2 cellular contexts compared by ENCODE assay signal in genomic region chr14:76775695-76776305, GRCh38.
TF ChIP-seq lines count a peak whose summit lies in the region.

No MANE protein-coding gene starts in this region.

TF ChIP-seq in HepG2, 621 proteins besides CTCF, POLR2A, EP300 and RAD21:
- TF ChIP-seq ZNF567 (CRISPR knock-in tag; IDR thresholded peaks at IDR 0.05; ENCODE audit: borderline replicate concordance), result no peak
- TF ChIP-seq ZBTB49 (CRISPR knock-in tag; IDR thresholded peaks at IDR 0.05; ENCODE audit: borderline replicate concordance), result no peak
- TF ChIP-seq HNRNPK (IDR thresholded peaks at IDR 0.05; ENCODE audit: low read depth, low read length, poor library complexity, severe bottlenecking), result peak; percentile 14
- TF ChIP-seq ZBTB33 (CRISPR knock-in tag; IDR thresholded peaks at IDR 0.05), result peak; percentile 53; the same call in 1 of the 2 replicates
- no peak for TF ChIP-seq ZZZ3 (CRISPR knock-in tag; IDR thresholded peaks at IDR 0.05; ENCODE audit: borderline replicate concordance)
- TF ChIP-seq SCMH1 (CRISPR knock-in tag; IDR thresholded peaks at IDR 0.05; ENCODE audit: borderline replicate concordance), result no peak
- peak; percentile 20 for TF ChIP-seq AGO2 (optimal IDR thresholded peaks at IDR 0.05; ENCODE audit: low read depth, low read length)
- TF ChIP-seq ZMYM2 (CRISPR knock-in tag; IDR thresholded peaks at IDR 0.05), result no peak
- no peak for TF ChIP-seq ZNF329 (CRISPR knock-in tag; IDR thresholded peaks at IDR 0.05; ENCODE audit: low read depth)
- TF ChIP-seq ZBTB8A (CRISPR knock-in tag; IDR thresholded peaks at IDR 0.05; ENCODE audit: borderline replicate concordance, low read depth), result no peak
- TF ChIP-seq RBM22 (optimal IDR thresholded peaks at IDR 0.05; ENCODE audit: low read length), result no peak
- TF ChIP-seq HOXD1 (CRISPR knock-in tag; IDR thresholded peaks at IDR 0.05), result no peak
- TF ChIP-seq ATF7 (IDR thresholded peaks at IDR 0.05), result no peak
- no peak for TF ChIP-seq ATF7 (CRISPR knock-in tag; IDR thresholded peaks at IDR 0.05)
- no peak for TF ChIP-seq TFE3 (CRISPR knock-in tag; IDR thresholded peaks at IDR 0.05)
- TF ChIP-seq ZNF253 (CRISPR knock-in tag; IDR thresholded peaks at IDR 0.05; ENCODE audit: borderline replicate concordance), result no peak
- no peak for TF ChIP-seq ZNF230 (CRISPR knock-in tag; IDR thresholded peaks at IDR 0.05)
- no peak for TF ChIP-seq ZNF547 (CRISPR knock-in tag; IDR thresholded peaks at IDR 0.05)
- TF ChIP-seq XBP1 (CRISPR knock-in tag; IDR thresholded peaks at IDR 0.05), result no peak
- TF ChIP-seq SOX6 (IDR thresholded peaks at IDR 0.05), result no peak
- no peak for TF ChIP-seq SOX6 (CRISPR knock-in tag; IDR thresholded peaks at IDR 0.05)
- no peak for TF ChIP-seq ATM (IDR thresholded peaks at IDR 0.05; ENCODE audit: borderline replicate concordance)
- TF ChIP-seq PRMT3 (CRISPR knock-in tag; IDR thresholded peaks at IDR 0.05; ENCODE audit: borderline replicate concordance, low read depth), result no peak
- TF ChIP-seq ZNF883 (CRISPR knock-in tag; IDR thresholded peaks at IDR 0.05; ENCODE audit: not compliant biosample characterization), result no peak
- TF ChIP-seq POLR2AphosphoS5 (IDR thresholded peaks at IDR 0.05; ENCODE audit: low read depth, low read length), result no peak
- no peak for TF ChIP-seq ZBTB25 (CRISPR knock-in tag; IDR thresholded peaks at IDR 0.05)
- no peak for TF ChIP-seq ZNF124 (CRISPR knock-in tag; IDR thresholded peaks at IDR 0.05)
- no peak for TF ChIP-seq HNRNPLL (IDR thresholded peaks at IDR 0.05; ENCODE audit: low read depth, low read length, poor library complexity, severe bottlenecking)

TF ChIP-seq in WTC11, 78 proteins besides CTCF, POLR2A, EP300 and RAD21:
- TF ChIP-seq ZNF423 (CRISPR knock-in tag; IDR thresholded peaks at IDR 0.05) (no peak), SOX15 (CRISPR knock-in tag; IDR thresholded peaks at IDR 0.05) (no peak), GTF2I (CRISPR knock-in tag; conservative IDR thresholded peaks at IDR 0.05) (no peak), ELF4 (CRISPR knock-in tag; IDR thresholded peaks at IDR 0.05; ENCODE audit: low read depth) (no peak), NFATC4 (CRISPR knock-in tag; IDR thresholded peaks at IDR 0.05) (no peak), HMGXB4 (CRISPR knock-in tag; IDR thresholded peaks at IDR 0.05) (no peak), SP1 (CRISPR knock-in tag; conservative IDR thresholded peaks at IDR 0.05) (no peak), TP53 (CRISPR knock-in tag; IDR thresholded peaks at IDR 0.05) (no peak), MXD4 (CRISPR knock-in tag; IDR thresholded peaks at IDR 0.05; ENCODE audit: borderline replicate concordance) (no peak), IRF1 (CRISPR knock-in tag; IDR thresholded peaks at IDR 0.05) (no peak)
- TF ChIP-seq, protein P1, sequence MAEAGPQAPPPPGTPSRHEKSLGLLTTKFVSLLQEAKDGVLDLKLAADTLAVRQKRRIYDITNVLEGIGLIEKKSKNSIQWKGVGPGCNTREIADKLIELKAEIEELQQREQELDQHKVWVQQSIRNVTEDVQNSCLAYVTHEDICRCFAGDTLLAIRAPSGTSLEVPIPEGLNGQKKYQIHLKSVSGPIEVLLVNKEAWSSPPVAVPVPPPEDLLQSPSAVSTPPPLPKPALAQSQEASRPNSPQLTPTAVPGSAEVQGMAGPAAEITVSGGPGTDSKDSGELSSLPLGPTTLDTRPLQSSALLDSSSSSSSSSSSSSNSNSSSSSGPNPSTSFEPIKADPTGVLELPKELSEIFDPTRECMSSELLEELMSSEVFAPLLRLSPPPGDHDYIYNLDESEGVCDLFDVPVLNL (CRISPR knock-in tag; IDR thresholded peaks at IDR 0.05; ENCODE audit: borderline replicate concordance, low read depth), result no peak
- TF ChIP-seq, protein P2, sequence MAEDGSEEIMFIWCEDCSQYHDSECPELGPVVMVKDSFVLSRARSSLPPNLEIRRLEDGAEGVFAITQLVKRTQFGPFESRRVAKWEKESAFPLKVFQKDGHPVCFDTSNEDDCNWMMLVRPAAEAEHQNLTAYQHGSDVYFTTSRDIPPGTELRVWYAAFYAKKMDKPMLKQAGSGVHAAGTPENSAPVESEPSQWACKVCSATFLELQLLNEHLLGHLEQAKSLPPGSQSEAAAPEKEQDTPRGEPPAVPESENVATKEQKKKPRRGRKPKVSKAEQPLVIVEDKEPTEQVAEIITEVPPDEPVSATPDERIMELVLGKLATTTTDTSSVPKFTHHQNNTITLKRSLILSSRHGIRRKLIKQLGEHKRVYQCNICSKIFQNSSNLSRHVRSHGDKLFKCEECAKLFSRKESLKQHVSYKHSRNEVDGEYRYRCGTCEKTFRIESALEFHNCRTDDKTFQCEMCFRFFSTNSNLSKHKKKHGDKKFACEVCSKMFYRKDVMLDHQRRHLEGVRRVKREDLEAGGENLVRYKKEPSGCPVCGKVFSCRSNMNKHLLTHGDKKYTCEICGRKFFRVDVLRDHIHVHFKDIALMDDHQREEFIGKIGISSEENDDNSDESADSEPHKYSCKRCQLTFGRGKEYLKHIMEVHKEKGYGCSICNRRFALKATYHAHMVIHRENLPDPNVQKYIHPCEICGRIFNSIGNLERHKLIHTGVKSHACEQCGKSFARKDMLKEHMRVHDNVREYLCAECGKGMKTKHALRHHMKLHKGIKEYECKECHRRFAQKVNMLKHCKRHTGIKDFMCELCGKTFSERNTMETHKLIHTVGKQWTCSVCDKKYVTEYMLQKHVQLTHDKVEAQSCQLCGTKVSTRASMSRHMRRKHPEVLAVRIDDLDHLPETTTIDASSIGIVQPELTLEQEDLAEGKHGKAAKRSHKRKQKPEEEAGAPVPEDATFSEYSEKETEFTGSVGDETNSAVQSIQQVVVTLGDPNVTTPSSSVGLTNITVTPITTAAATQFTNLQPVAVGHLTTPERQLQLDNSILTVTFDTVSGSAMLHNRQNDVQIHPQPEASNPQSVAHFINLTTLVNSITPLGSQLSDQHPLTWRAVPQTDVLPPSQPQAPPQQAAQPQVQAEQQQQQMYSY (CRISPR knock-in tag; IDR thresholded peaks at IDR 0.05), result no peak
- TF ChIP-seq, protein P3, sequence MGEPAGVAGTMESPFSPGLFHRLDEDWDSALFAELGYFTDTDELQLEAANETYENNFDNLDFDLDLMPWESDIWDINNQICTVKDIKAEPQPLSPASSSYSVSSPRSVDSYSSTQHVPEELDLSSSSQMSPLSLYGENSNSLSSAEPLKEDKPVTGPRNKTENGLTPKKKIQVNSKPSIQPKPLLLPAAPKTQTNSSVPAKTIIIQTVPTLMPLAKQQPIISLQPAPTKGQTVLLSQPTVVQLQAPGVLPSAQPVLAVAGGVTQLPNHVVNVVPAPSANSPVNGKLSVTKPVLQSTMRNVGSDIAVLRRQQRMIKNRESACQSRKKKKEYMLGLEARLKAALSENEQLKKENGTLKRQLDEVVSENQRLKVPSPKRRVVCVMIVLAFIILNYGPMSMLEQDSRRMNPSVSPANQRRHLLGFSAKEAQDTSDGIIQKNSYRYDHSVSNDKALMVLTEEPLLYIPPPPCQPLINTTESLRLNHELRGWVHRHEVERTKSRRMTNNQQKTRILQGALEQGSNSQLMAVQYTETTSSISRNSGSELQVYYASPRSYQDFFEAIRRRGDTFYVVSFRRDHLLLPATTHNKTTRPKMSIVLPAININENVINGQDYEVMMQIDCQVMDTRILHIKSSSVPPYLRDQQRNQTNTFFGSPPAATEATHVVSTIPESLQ (CRISPR knock-in tag; IDR thresholded peaks at IDR 0.05), result no peak
- TF ChIP-seq, protein P4, sequence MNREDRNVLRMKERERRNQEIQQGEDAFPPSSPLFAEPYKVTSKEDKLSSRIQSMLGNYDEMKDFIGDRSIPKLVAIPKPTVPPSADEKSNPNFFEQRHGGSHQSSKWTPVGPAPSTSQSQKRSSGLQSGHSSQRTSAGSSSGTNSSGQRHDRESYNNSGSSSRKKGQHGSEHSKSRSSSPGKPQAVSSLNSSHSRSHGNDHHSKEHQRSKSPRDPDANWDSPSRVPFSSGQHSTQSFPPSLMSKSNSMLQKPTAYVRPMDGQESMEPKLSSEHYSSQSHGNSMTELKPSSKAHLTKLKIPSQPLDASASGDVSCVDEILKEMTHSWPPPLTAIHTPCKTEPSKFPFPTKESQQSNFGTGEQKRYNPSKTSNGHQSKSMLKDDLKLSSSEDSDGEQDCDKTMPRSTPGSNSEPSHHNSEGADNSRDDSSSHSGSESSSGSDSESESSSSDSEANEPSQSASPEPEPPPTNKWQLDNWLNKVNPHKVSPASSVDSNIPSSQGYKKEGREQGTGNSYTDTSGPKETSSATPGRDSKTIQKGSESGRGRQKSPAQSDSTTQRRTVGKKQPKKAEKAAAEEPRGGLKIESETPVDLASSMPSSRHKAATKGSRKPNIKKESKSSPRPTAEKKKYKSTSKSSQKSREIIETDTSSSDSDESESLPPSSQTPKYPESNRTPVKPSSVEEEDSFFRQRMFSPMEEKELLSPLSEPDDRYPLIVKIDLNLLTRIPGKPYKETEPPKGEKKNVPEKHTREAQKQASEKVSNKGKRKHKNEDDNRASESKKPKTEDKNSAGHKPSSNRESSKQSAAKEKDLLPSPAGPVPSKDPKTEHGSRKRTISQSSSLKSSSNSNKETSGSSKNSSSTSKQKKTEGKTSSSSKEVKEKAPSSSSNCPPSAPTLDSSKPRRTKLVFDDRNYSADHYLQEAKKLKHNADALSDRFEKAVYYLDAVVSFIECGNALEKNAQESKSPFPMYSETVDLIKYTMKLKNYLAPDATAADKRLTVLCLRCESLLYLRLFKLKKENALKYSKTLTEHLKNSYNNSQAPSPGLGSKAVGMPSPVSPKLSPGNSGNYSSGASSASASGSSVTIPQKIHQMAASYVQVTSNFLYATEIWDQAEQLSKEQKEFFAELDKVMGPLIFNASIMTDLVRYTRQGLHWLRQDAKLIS (CRISPR knock-in tag; IDR thresholded peaks at IDR 0.05; ENCODE audit: borderline replicate concordance), result no peak
- TF ChIP-seq, protein P5, sequence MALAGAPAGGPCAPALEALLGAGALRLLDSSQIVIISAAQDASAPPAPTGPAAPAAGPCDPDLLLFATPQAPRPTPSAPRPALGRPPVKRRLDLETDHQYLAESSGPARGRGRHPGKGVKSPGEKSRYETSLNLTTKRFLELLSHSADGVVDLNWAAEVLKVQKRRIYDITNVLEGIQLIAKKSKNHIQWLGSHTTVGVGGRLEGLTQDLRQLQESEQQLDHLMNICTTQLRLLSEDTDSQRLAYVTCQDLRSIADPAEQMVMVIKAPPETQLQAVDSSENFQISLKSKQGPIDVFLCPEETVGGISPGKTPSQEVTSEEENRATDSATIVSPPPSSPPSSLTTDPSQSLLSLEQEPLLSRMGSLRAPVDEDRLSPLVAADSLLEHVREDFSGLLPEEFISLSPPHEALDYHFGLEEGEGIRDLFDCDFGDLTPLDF (CRISPR knock-in tag; IDR thresholded peaks at IDR 0.05), result no peak
